8 cellular contexts compared by ENCODE assay signal in genomic region chr9:4339357-4339756, GRCh38. TPM values are rescaled to one million over a fixed set of nuclear protein-coding genes. Genes with fewer than 3 reads are reported as not detected.
A peak's percentile ranks its signal among the peaks of the same experiment; 100 is the strongest.
DNase-seq lines count a peak whose midpoint lies in the region; ATAC-seq and TF ChIP-seq lines count a peak whose summit lies in the region.

No MANE protein-coding gene starts in this region.

- H3K36me3 ChIP-seq in CD4-positive, CD25-positive, alpha-beta regulatory T cell (ENCODE audit: control insufficient read depth, insufficient read depth, low read length): no peaks in the 10 kb centered on the region
- no peaks in the 10 kb centered on the region for H3K36me3 ChIP-seq in mucosa of rectum (ENCODE audit: control insufficient read depth in 2 of 2, insufficient read depth in 2 of 2, low read length in 2 of 2)

- no peak overlapping the region for H3K9ac ChIP-seq in mucosa of rectum (ENCODE audit: low read depth in 1 of 2, low read length in 2 of 2)

- H3K4me1 ChIP-seq in CD4-positive, CD25-positive, alpha-beta regulatory T cell (ENCODE audit: control insufficient read depth, insufficient read depth, low read length, poor library complexity, severe bottlenecking): no peaks in the 10 kb centered on the region
- peaks cover 0 to 6% of the 10 kb centered on the region in 2 donors for H3K4me1 ChIP-seq in mucosa of rectum (ENCODE audit: control insufficient read depth in 2 of 2, insufficient read depth in 2 of 2, low read length in 2 of 2)

- peaks cover 0 to 8% (median 3%) of the 10 kb centered on the region in 4 donors for H3K4me1 Mint-ChIP-seq in CD4-positive, CD25-positive, alpha-beta regulatory T cell
- no peaks in the 10 kb centered on the region for H3K4me1 Mint-ChIP-seq in endothelial cell (ENCODE audit: unreplicated experiment)

- no peaks in the 10 kb centered on the region for H3K9me3 ChIP-seq in CD4-positive, CD25-positive, alpha-beta regulatory T cell (ENCODE audit: control insufficient read depth in 2 of 2, low read length in 2 of 2)
- H3K9me3 ChIP-seq in mucosa of rectum (ENCODE audit: control insufficient read depth in 2 of 2, low read length in 2 of 2): no peaks in the 10 kb centered on the region

- DNase-seq in CD4-positive, CD25-positive, alpha-beta regulatory T cell: peak; percentile 54 to 81 (median 73)
- DNase-seq in NK-92 treated with Interleukin-12 subunit alpha and Interleukin-12 subunit beta, amount 100 ng/mL, for 24 hours (lab: John Stamatoyannopoulos, UW): peak; percentile 34
- peak; percentile 42 to 53 (median 45) for DNase-seq in activated CD8-positive, alpha-beta memory T cell treated with anti-CD3 and anti-CD28 coated beads for 48 hours (ENCODE audit: low read depth in 2 of 3, low spot score in 2 of 3)
- DNase-seq in endothelial cell (ENCODE audit: low spot score): peak; percentile 74
- peak; percentile 60 to 61 for DNase-seq in stimulated activated CD8-positive, alpha-beta memory T cell treated with anti-CD3 and anti-CD28 coated beads, Interleukin-7, amount 100 ng/mL, for 1 hour (ENCODE audit: low read depth in 2 of 2)

- H3K27me3 ChIP-seq in CD4-positive, CD25-positive, alpha-beta regulatory T cell (ENCODE audit: control insufficient read depth, insufficient read depth, low read length): no peaks in the 10 kb centered on the region
- H3K27me3 ChIP-seq in mucosa of rectum (ENCODE audit: control insufficient read depth in 2 of 2, insufficient read depth in 2 of 2, low read length in 2 of 2): no peaks in the 10 kb centered on the region

- H3K4me3 Mint-ChIP-seq in CD4-positive, CD25-positive, alpha-beta regulatory T cell: peak overlapping the region; percentile 15 to 68 (median 26)
- no peak overlapping the region for H3K4me3 Mint-ChIP-seq in endothelial cell (ENCODE audit: unreplicated experiment)

- no peak overlapping the region for H3K4me3 ChIP-seq in CD4-positive, CD25-positive, alpha-beta regulatory T cell (ENCODE audit: low read depth, low read length)
- peak overlapping the region; percentile 24 to 51 for H3K4me3 ChIP-seq in mucosa of rectum (ENCODE audit: low read length in 2 of 2)

- H3K27me3 Mint-ChIP-seq in CD4-positive, CD25-positive, alpha-beta regulatory T cell: peaks cover 11% of the 10 kb centered on the region
- H3K27me3 Mint-ChIP-seq in endothelial cell (ENCODE audit: unreplicated experiment): no peaks in the 10 kb centered on the region

- peak; percentile 74 for TF ChIP-seq CTCF in endothelial cell (IDR thresholded peaks at IDR 0.05; ENCODE audit: unreplicated experiment)

- ATAC-seq in CD4-positive, CD25-positive, alpha-beta regulatory T cell (ENCODE audit: low read depth in 2 of 2): peak; percentile 73 to 75
- ATAC-seq in GM19372 (IDR thresholded peaks at IDR 0.05; ENCODE audit: low read depth, unreplicated experiment) (peak; percentile 79), HG03575 (IDR thresholded peaks at IDR 0.05; ENCODE audit: extremely low read depth, insufficient number of reproducible peaks, low FRiP score, unreplicated experiment) (peak; percentile 49)

- H3K9me3 Mint-ChIP-seq in CD4-positive, CD25-positive, alpha-beta regulatory T cell: peaks cover 0 to 2% (median 0%) of the 10 kb centered on the region in 7 donors
- no peaks in the 10 kb centered on the region for H3K9me3 Mint-ChIP-seq in endothelial cell (ENCODE audit: unreplicated experiment)

- H3K27ac ChIP-seq in CD4-positive, CD25-positive, alpha-beta regulatory T cell (ENCODE audit: insufficient read depth, low read length, poor library complexity, severe bottlenecking): no peak overlapping the region
- no peak overlapping the region for H3K27ac ChIP-seq in mucosa of rectum (ENCODE audit: low read depth in 2 of 2, low read length in 2 of 2)

- H3K27ac Mint-ChIP-seq in CD4-positive, CD25-positive, alpha-beta regulatory T cell: peak overlapping the region; percentile 9 to 57 (median 29)
- H3K27ac Mint-ChIP-seq in endothelial cell (ENCODE audit: unreplicated experiment): no peak overlapping the region

- no peaks in the 10 kb centered on the region for H3K36me3 Mint-ChIP-seq in CD4-positive, CD25-positive, alpha-beta regulatory T cell
- no peaks in the 10 kb centered on the region for H3K36me3 Mint-ChIP-seq in endothelial cell (ENCODE audit: low read depth, unreplicated experiment)

RNA-seq across cellular contexts. Expression of gene GLIS3, which starts 39.5 kb away (rescaled TPM):
- total RNA-seq in CD4-positive, CD25-positive, alpha-beta regulatory T cell: 0.84 TPM
- polyA plus RNA-seq in CD4-positive, CD25-positive, alpha-beta regulatory T cell: under 1 TPM in 2 of 4 donors, not detected in 2; 0.11 to 0.69 TPM
- 2.8 TPM for total RNA-seq in endothelial cell (ENCODE audit: unreplicated experiment)
